Comparison of ENCODE assay signal across 8 cellular contexts in genomic region chr20:49279677-49280462, GRCh38.
DNase-seq lines count a peak whose midpoint lies in the region; ATAC-seq and TF ChIP-seq lines count a peak whose summit lies in the region.

No MANE protein-coding gene starts in this region.

- peak; percentile 56 for DNase-seq in ELR (ENCODE audit: low read depth)
- DNase-seq in effector memory CD4-positive, alpha-beta T cell: no peak
- DNase-seq in islet precursor cell: no peak
- DNase-seq in NCI-H2029 (lab: John Stamatoyannopoulos, UW): no peak

- H3K27me3 ChIP-seq in OCI-LY3 (ENCODE audit: low read depth, low read length): no peaks in the 10 kb centered on the region
- no peaks in the 10 kb centered on the region for H3K27me3 ChIP-seq in effector memory CD4-positive, alpha-beta T cell (replicated peaks; ENCODE audit: control insufficient read depth, insufficient read depth, low read length, poor library complexity, severe bottlenecking)
- H3K27me3 ChIP-seq in neutrophil: no peaks in the 10 kb centered on the region

- H3K9me3 ChIP-seq in OCI-LY3 (ENCODE audit: insufficient read depth, low read length) (peaks cover 53% of the 10 kb centered on the region), neutrophil (peaks cover 2% of the 10 kb centered on the region)
- peaks cover 37% of the 10 kb centered on the region for H3K9me3 ChIP-seq in effector memory CD4-positive, alpha-beta T cell (ENCODE audit: control insufficient read depth, low read length)

- H2AFZ ChIP-seq in OCI-LY3 (ENCODE audit: low read depth, low read length): no peak overlapping the region

- H3K27ac ChIP-seq in OCI-LY3 (ENCODE audit: low read length) (peak overlapping the region; percentile 85), neutrophil (peak overlapping the region; percentile 97)
- peak overlapping the region; percentile 93 for H3K27ac ChIP-seq in effector memory CD4-positive, alpha-beta T cell (ENCODE audit: insufficient read depth, low read length, poor library complexity, severe bottlenecking)

- TF ChIP-seq CTCF in OCI-LY3 (IDR thresholded peaks at IDR 0.05; ENCODE audit: low read depth, low read length): no peak
- TF ChIP-seq CTCF in neutrophil (IDR thresholded peaks at IDR 0.05): no peak

- no peak for ATAC-seq in HG03108 (IDR thresholded peaks at IDR 0.05; ENCODE audit: unreplicated experiment)
- ATAC-seq in HG02938 (IDR thresholded peaks at IDR 0.05; ENCODE audit: unreplicated experiment): no peak

- peaks cover 98% of the 10 kb centered on the region for H3K79me2 ChIP-seq in OCI-LY3 (ENCODE audit: low read length)

- peak overlapping the region; percentile 97 for H3K9ac ChIP-seq in OCI-LY3 (ENCODE audit: low read length)

- H4K20me1 ChIP-seq in OCI-LY3 (ENCODE audit: insufficient read depth, low read length): peaks cover 58% of the 10 kb centered on the region

- H3K4me1 ChIP-seq in OCI-LY3 (ENCODE audit: low read length): peaks cover 64% of the 10 kb centered on the region
- H3K4me1 ChIP-seq in effector memory CD4-positive, alpha-beta T cell (ENCODE audit: control insufficient read depth, insufficient read depth, low read length, poor library complexity, severe bottlenecking): peaks cover 10% of the 10 kb centered on the region
- H3K4me1 ChIP-seq in neutrophil (ENCODE audit: control insufficient read depth in 1 of 2, insufficient read depth in 1 of 2, low read depth in 1 of 2, low read length in 1 of 2): peaks cover 61 to 77% of the 10 kb centered on the region in 2 experiments

- H3K36me3 ChIP-seq in OCI-LY3 (replicated peaks; ENCODE audit: low read depth, low read length) (peaks cover 76% of the 10 kb centered on the region), neutrophil (peaks cover 69% of the 10 kb centered on the region)
- peaks cover 51% of the 10 kb centered on the region for H3K36me3 ChIP-seq in effector memory CD4-positive, alpha-beta T cell (ENCODE audit: control insufficient read depth, insufficient read depth, low read length)

- peak overlapping the region; percentile 89 for H3K4me2 ChIP-seq in OCI-LY3 (ENCODE audit: low read length)

- H3K4me3 ChIP-seq in OCI-LY3 (ENCODE audit: low read length) (peak overlapping the region; percentile 82), neutrophil (ENCODE audit: low read depth in 1 of 2, low read length in 1 of 2) (peak overlapping the region; percentile 98 to 99)
- H3K4me3 ChIP-seq in effector memory CD4-positive, alpha-beta T cell (ENCODE audit: insufficient read depth, low read depth, low read length, poor library complexity, severe bottlenecking): peak overlapping the region; percentile 94
